11 cellular contexts compared by ENCODE assay signal in the genomic region with DNA sequence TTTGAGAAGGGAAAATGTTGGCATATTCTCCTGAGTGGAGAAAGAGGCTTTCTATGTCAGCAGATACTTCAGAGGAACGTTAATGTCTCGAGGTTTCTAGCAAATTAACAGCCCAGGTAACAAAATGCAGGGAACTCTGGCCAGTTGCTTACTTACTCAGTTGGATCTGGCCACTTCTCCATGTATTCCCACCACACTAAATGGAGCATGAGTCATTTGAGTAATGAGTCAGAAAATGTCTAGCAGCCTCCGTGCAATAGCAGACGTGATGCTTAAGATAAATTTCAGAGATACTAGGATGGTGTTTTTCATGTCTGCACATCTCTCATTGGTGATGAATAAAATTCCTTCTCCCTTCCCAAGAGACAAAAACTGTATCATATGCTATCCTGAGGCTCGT.
A peak's percentile ranks its signal among the peaks of the same experiment; 100 is the strongest.
DNase-seq lines count a peak whose midpoint lies in the region; TF ChIP-seq lines count a peak whose summit lies in the region.
"Had no signal": no experiment of that assay in that cellular context is flagged by ENCODE, and none has a peak within 500 bp of the region (broad histone marks: within the 10 kb centered on the region; RNA-seq: fewer than 3 reads in every experiment).

No MANE protein-coding gene starts in this region.

- H3K27ac Mint-ChIP-seq in immature natural killer cell: no peak overlapping the region

- H3K9me3 ChIP-seq in SJSA1 (replicated peaks): no peaks in the 10 kb centered on the region
- H3K9me3 ChIP-seq: adrenal gland, tibial artery had no signal

- H3K4me1 Mint-ChIP-seq in immature natural killer cell: no peaks in the 10 kb centered on the region

- DNase-seq in NCI-H146 (lab: John Stamatoyannopoulos, UW) (peak; percentile 16), NCI-H146 treated with DMSO at 0.1 percent for 48 hours (lab: John Stamatoyannopoulos, UW; ENCODE audit: unreplicated experiment) (no peak), SJSA1 (ENCODE audit: low read depth in 1 of 2, low spot score in 2 of 2) (peak in 1 of 2 experiments; percentile 60), foreskin fibroblast (peak; percentile 3 to 28), superior temporal gyrus (ENCODE audit: extremely low spot score) (peak; percentile 38), amniotic stem cell (lab: John Stamatoyannopoulos, UW) (no peak), immature natural killer cell (no peak)
- DNase-seq in activated CD4-positive, CD25-positive, alpha-beta regulatory T cell (lab: John Stamatoyannopoulos, UW): no peak
- DNase-seq: activated CD8-positive, alpha-beta memory T cell treated with anti-CD3 and anti-CD28 coated beads, Interleukin-2, amount 50 U/mL, for 4 hours; tibial artery had no signal

- H3K36me3 ChIP-seq in SJSA1: no peaks in the 10 kb centered on the region
- H3K36me3 ChIP-seq: adrenal gland, tibial artery had no signal

- H3K36me3 Mint-ChIP-seq in immature natural killer cell: no peaks in the 10 kb centered on the region

- H3K27me3 ChIP-seq in SJSA1 (replicated peaks): no peaks in the 10 kb centered on the region
- H3K27me3 ChIP-seq: adrenal gland, tibial artery had no signal

- peak overlapping the region; percentile 16; the same call in 1 of the 2 replicates for H3K27ac ChIP-seq in SJSA1
- H3K27ac ChIP-seq: adrenal gland, tibial artery had no signal

- H3K4me3 Mint-ChIP-seq in immature natural killer cell: no peak overlapping the region

- no peaks in the 10 kb centered on the region for H3K9me3 Mint-ChIP-seq in immature natural killer cell

- H3K4me3 ChIP-seq in SJSA1 (no peak overlapping the region), foreskin fibroblast (ENCODE audit: low read depth in 1 of 2, low read length in 2 of 2) (no peak overlapping the region)
- H3K4me3 ChIP-seq: adrenal gland, tibial artery had no signal

- TF ChIP-seq CTCF in foreskin fibroblast (IDR thresholded peaks at IDR 0.05; ENCODE audit: low read depth, low read length): no peak

- H3K4me1 ChIP-seq in SJSA1 (replicated peaks): peaks cover 22% of the 10 kb centered on the region
- H3K4me1 ChIP-seq: adrenal gland, tibial artery had no signal

- H3K27me3 Mint-ChIP-seq in immature natural killer cell (ENCODE audit: low read depth in 3 of 3): peaks cover 0 to 2% (median 0%) of the 10 kb centered on the region in 3 donors

Comparison
In these comparisons a context has a peak if more than half of its experiments do, and no peak if none do; other contexts are left out.
1. DNase-seq: peak in NCI-H146 (single experiment), foreskin fibroblast (2 of 2) and superior temporal gyrus (single experiment); none in NCI-H146 treated with DMSO at 0.1 percent for 48 hours (single experiment), amniotic stem cell (single experiment), immature natural killer cell (0 of 3) and activated CD4-positive, CD25-positive, alpha-beta regulatory T cell (0 of 4).